ENCODE assay signal across 8 cellular contexts in genomic region chr10:89351402-89352038, GRCh38. TPM values are rescaled to one million over a fixed set of nuclear protein-coding genes. Genes with fewer than 3 reads are reported as not detected.
DNase-seq lines count a peak whose midpoint lies in the region; ATAC-seq and TF ChIP-seq lines count a peak whose summit lies in the region.

No MANE protein-coding gene starts in this region.

- H3K27me3 ChIP-seq in muscle layer of duodenum (ENCODE audit: low read depth, low read length) = no peaks in the 10 kb centered on the region

- ATAC-seq in HG03432 (IDR thresholded peaks at IDR 0.05; ENCODE audit: unreplicated experiment) = peak; percentile 86

- peak overlapping the region; percentile 99 for H3K27ac Mint-ChIP-seq in chondrocyte (ENCODE audit: unreplicated experiment)

- no peaks in the 10 kb centered on the region for H3K27me3 Mint-ChIP-seq in chondrocyte (ENCODE audit: low read depth)

- peaks cover 46% of the 10 kb centered on the region for H3K4me1 Mint-ChIP-seq in chondrocyte (ENCODE audit: low read depth)

- H3K4me1 ChIP-seq in muscle layer of duodenum (ENCODE audit: control insufficient read depth in 1 of 2, insufficient read depth in 2 of 2, low read length in 2 of 2) = peaks cover 10 to 13% of the 10 kb centered on the region in 2 donors

- no peaks in the 10 kb centered on the region for H3K36me3 Mint-ChIP-seq in chondrocyte (ENCODE audit: low read depth)

- H3K9me3 ChIP-seq in muscle layer of duodenum (ENCODE audit: control insufficient read depth in 1 of 2, low read length in 2 of 2) = no peaks in the 10 kb centered on the region

- peak overlapping the region; percentile 10 to 26 for H3K4me3 ChIP-seq in muscle layer of duodenum (ENCODE audit: low read depth in 1 of 2, low read length in 2 of 2)

- H3K36me3 ChIP-seq in muscle layer of duodenum (ENCODE audit: control insufficient read depth in 1 of 2, insufficient read depth in 2 of 2, low read length in 2 of 2) = peaks cover 0 to 6% of the 10 kb centered on the region in 2 donors

- TF ChIP-seq CTCF in chondrocyte (IDR thresholded peaks at IDR 0.05) = no peak

- peaks cover 4% of the 10 kb centered on the region for H3K9me3 Mint-ChIP-seq in chondrocyte (ENCODE audit: low read depth)

- DNase-seq in stimulated activated CD4-positive, alpha-beta T cell treated with anti-CD3 and anti-CD28 coated beads, Interleukin-4, amount 100 ng/mL, for 24 hours = peak; percentile 14
- DNase-seq in stimulated activated CD4-positive, alpha-beta T cell treated with anti-CD3 and anti-CD28 coated beads, Interleukin-15, amount 100 ng/mL, for 24 hours = no peak
- DNase-seq in chondrocyte (ENCODE audit: low spot score) = no peak
- DNase-seq in H4 (ENCODE audit: low spot score) = no peak
- no peak for DNase-seq in T1000 (lab: John Stamatoyannopoulos, UW)
- DNase-seq in HK-2 (ENCODE audit: unreplicated experiment) = no peak

- H3K27ac ChIP-seq in muscle layer of duodenum (ENCODE audit: low read length) = peak overlapping the region; percentile 90

- peak overlapping the region; percentile 56 for H3K4me3 Mint-ChIP-seq in chondrocyte (ENCODE audit: unreplicated experiment)

RNA-seq across cellular contexts. Expression of gene IFIT3, which starts 23.7 kb away (rescaled TPM):
- 6.0 to 7.4 TPM (median 6.9 TPM) in 3 replicates for total RNA-seq in chondrocyte
- 24.6 and 31.4 TPM in 2 replicates for total RNA-seq in H4 (2014; rRNA removed; shearing (Covaris generic))

RNA-seq across cellular contexts. Expression of gene IFIT1B, which starts 26.3 kb away (rescaled TPM):
- not detected in 3 replicates for total RNA-seq in chondrocyte
- total RNA-seq in H4 (2014; rRNA removed; shearing (Covaris generic)) = 0.12 TPM in 1 of 2 replicates, not detected in the other

RNA-seq across cellular contexts. Expression of gene IFIT1, which starts 40.9 kb away (rescaled TPM):
- total RNA-seq in chondrocyte = 2.0 to 4.4 TPM (median 2.0 TPM) in 3 replicates
- total RNA-seq in H4 (2014; rRNA removed; shearing (Covaris generic)) = 102 and 123 TPM in 2 replicates

RNA-seq across cellular contexts. Expression of gene IFIT2, which starts 49.7 kb away (rescaled TPM):
- 3.0 to 3.8 TPM (median 3.3 TPM) in 3 replicates for total RNA-seq in chondrocyte
- total RNA-seq in H4 (2014; rRNA removed; shearing (Covaris generic)) = 3.9 and 4.0 TPM in 2 replicates

Comparison
In these comparisons a context has a peak if more than half of its experiments do, and no peak if none do; other contexts are left out.
1. RNA of gene IFIT1, which starts 40.9 kb away (total RNA-seq): 102 to 123 TPM in H4; 2.0 to 4.4 TPM in chondrocyte; every median in the first group is over 10 times any median in the second.